9 cellular contexts compared by ENCODE assay signal in the genomic region with DNA sequence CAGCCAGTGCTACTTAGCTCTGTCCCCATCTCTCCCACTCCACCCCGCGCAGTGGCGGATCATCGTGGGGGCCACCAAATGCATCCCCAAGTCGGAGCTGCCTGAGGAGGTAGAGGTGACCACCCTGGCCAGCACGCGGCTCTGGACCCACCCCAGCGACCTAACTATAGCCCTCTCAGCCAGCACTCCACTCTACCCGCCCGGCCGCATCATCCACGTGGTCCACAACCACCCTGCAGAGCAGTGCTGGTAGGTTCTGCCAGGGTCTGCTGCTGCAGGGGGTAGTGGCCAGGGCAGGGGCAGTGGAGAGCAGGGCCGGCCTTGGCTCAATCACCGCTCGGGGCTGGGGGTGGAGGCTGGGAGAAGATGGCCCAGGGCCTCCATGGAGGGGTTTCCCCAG. TPM values are rescaled to one million over a fixed set of nuclear protein-coding genes. Genes with fewer than 3 reads are reported as not detected.
"Had no signal": no experiment of that assay in that cellular context is flagged by ENCODE, and none has a peak within 500 bp of the region (broad histone marks: within the 10 kb centered on the region; RNA-seq: fewer than 3 reads in every experiment).

No MANE protein-coding gene starts in this region.

- ATAC-seq: HCT116 had no signal

- H3K9me3 Mint-ChIP-seq: GM23338, H9, HFFc6 had no signal

- H3K9me3 ChIP-seq: HAP-1 had no signal

- DNase-seq: GM23248, GOT3, H7, H9, HCEC 1CT, HFFc6 had no signal

- H3K36me3 ChIP-seq: HAP-1 had no signal

- H3K27ac Mint-ChIP-seq: GM23338, H9, HFFc6 had no signal

- H2AFZ ChIP-seq: GM23248, GM23338 had no signal

- H3K27ac ChIP-seq: GM23248 had no signal

- H3K4me1 Mint-ChIP-seq: GM23338 had no signal

- H3K4me2 ChIP-seq: GM23338 had no signal

- H3K4me3 Mint-ChIP-seq: GM23338, H9, HFFc6 had no signal

- H3K9ac ChIP-seq: GM23248 had no signal

- H3K4me3 ChIP-seq: GM23248, GM23338, HAP-1 had no signal

- H3K4me1 ChIP-seq: HAP-1 had no signal

RNA-seq across cellular contexts. Expression of a gene that starts 13.0 kb away (rescaled TPM):
- total RNA-seq: GM23248 had no signal
